In the genomic region with DNA sequence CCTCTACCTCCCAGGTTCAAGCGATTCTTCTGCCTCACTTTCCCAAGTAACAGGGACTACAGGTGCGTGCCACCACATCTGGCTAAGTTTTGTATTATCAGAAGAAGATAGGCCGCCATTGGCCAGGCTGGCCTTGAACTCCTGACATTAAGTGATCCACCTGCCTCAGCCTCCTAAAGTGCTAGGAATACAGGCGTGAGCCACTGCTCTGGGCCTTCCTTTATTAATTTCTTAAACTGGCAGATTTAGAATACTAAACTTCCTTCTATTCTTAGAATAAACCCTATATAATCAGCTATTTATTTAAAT, we compare ENCODE assay signal across 13 cellular contexts.
DNase-seq lines count a peak whose midpoint lies in the region; ATAC-seq and TF ChIP-seq lines count a peak whose summit lies in the region.
"Had no signal": no experiment of that assay in that cellular context is flagged by ENCODE, and none has a peak within 500 bp of the region (broad histone marks: within the 10 kb centered on the region; RNA-seq: fewer than 3 reads in every experiment).

No MANE protein-coding gene starts in this region.

- CTCF ChIA-PET in CD4-positive, alpha-beta T cell (lab: Charles Lee): interaction anchor here (0.7 to 3.1 kb wide), 9 partner anchors 14 to 422 kb away, joined by 3 to 16 read pairs (median 4); a partner anchor contains a TSS

- peak overlapping the region; percentile 93 for H3K27ac Mint-ChIP-seq in CD4-positive, alpha-beta T cell
- peak overlapping the region; percentile 11; the same call in 1 of the 2 replicates for H3K27ac Mint-ChIP-seq in HFFc6
- peak overlapping the region; percentile 81 for H3K27ac Mint-ChIP-seq in activated T-helper 2 cell treated with anti-CD3 and anti-CD28 coated beads, Interferon-gamma antibody, Interleukin-2, Interleukin-4, amounts not matched to agents 10 μg/mL and 5 μg/mL and 100 μg/mL, durations not matched to agents 14 hours and 24 hours and 36 hours
- peak overlapping the region; percentile 64 to 99 (median 94) for H3K27ac Mint-ChIP-seq in naive thymus-derived CD8-positive, alpha-beta T cell

- H3K9me3 ChIP-seq in CD4-positive, alpha-beta T cell (ENCODE audit: control insufficient read depth, low read length): no peaks in the 10 kb centered on the region
- H3K9me3 ChIP-seq: body of pancreas had no signal

- H3K27me3 ChIP-seq in CD4-positive, alpha-beta T cell (ENCODE audit: control insufficient read depth, insufficient read depth, low read length): no peaks in the 10 kb centered on the region
- H3K27me3 ChIP-seq: body of pancreas had no signal

- peaks cover 60% of the 10 kb centered on the region for H3K4me1 Mint-ChIP-seq in CD4-positive, alpha-beta T cell (ENCODE audit: low read depth)
- peaks cover 50% of the 10 kb centered on the region for H3K4me1 Mint-ChIP-seq in HFFc6 (ENCODE audit: low read depth)
- H3K4me1 Mint-ChIP-seq in activated T-helper 2 cell treated with anti-CD3 and anti-CD28 coated beads, Interferon-gamma antibody, Interleukin-2, Interleukin-4, amounts not matched to agents 10 μg/mL and 5 μg/mL and 100 μg/mL, durations not matched to agents 14 hours and 24 hours and 36 hours (ENCODE audit: low read depth): peaks cover 51% of the 10 kb centered on the region
- H3K4me1 Mint-ChIP-seq in naive thymus-derived CD8-positive, alpha-beta T cell: peaks cover 18 to 53% (median 43%) of the 10 kb centered on the region in 4 donors

- peak overlapping the region; percentile 31 for H3K4me3 Mint-ChIP-seq in CD4-positive, alpha-beta T cell
- H3K4me3 Mint-ChIP-seq in HFFc6: peak overlapping the region; percentile 57
- H3K4me3 Mint-ChIP-seq in activated T-helper 2 cell treated with anti-CD3 and anti-CD28 coated beads, Interferon-gamma antibody, Interleukin-2, Interleukin-4, amounts not matched to agents 10 μg/mL and 5 μg/mL and 100 μg/mL, durations not matched to agents 14 hours and 24 hours and 36 hours (ENCODE audit: low read depth): peak overlapping the region; percentile 72
- H3K4me3 Mint-ChIP-seq in naive thymus-derived CD8-positive, alpha-beta T cell: peak overlapping the region; percentile 23 to 94 (median 59)

- H3K36me3 Mint-ChIP-seq in CD4-positive, alpha-beta T cell (ENCODE audit: low read depth): peaks cover 19% of the 10 kb centered on the region
- H3K36me3 Mint-ChIP-seq in HFFc6 (ENCODE audit: low read depth): no peaks in the 10 kb centered on the region
- H3K36me3 Mint-ChIP-seq in activated T-helper 2 cell treated with anti-CD3 and anti-CD28 coated beads, Interferon-gamma antibody, Interleukin-2, Interleukin-4, amounts not matched to agents 10 μg/mL and 5 μg/mL and 100 μg/mL, durations not matched to agents 14 hours and 24 hours and 36 hours (ENCODE audit: low read depth): no peaks in the 10 kb centered on the region
- H3K36me3 Mint-ChIP-seq in naive thymus-derived CD8-positive, alpha-beta T cell: no peaks in the 10 kb centered on the region

- ATAC-seq in CD4-positive, alpha-beta T cell (ENCODE audit: poor library complexity): no peak
- no peak for ATAC-seq in naive thymus-derived CD8-positive, alpha-beta T cell
- ATAC-seq in GM21423 (IDR thresholded peaks at IDR 0.05; ENCODE audit: unreplicated experiment) (no peak), HG02642 (IDR thresholded peaks at IDR 0.05; ENCODE audit: poor library complexity, unreplicated experiment) (no peak)
- ATAC-seq: body of pancreas, HepG2 had no signal

- intact Hi-C loops in CD4-positive, alpha-beta T cell (cut with DNase I, micrococcal nuclease): loop anchor here (2.0 to 10.0 kb wide), 5 partner anchors 25 to 421 kb away; a partner anchor contains a TSS
- intact Hi-C loops in activated T-helper 2 cell treated with anti-CD3 and anti-CD28 coated beads, Interferon-gamma antibody, Interleukin-2, Interleukin-4, amounts not matched to agents 10 μg/mL and 5 μg/mL and 100 μg/mL, durations not matched to agents 14 hours and 24 hours and 36 hours (cut with micrococcal nuclease): loop anchor here (2.0 to 10.0 kb wide), 3 partner anchors 43 to 364 kb away; a partner anchor contains a TSS

- no peak for DNase-seq in CD4-positive, alpha-beta T cell
- no peak for DNase-seq in HFFc6
- no peak for DNase-seq in activated T-helper 2 cell treated with anti-CD3 and anti-CD28 coated beads, Interferon-gamma antibody, Interleukin-2, Interleukin-4, amounts not matched to agents 10 μg/mL and 5 μg/mL and 100 μg/mL, durations not matched to agents 14 hours and 24 hours and 36 hours (ENCODE audit: low spot score)
- no peak for DNase-seq in naive thymus-derived CD8-positive, alpha-beta T cell
- no peak for DNase-seq in 8988T
- no peak for DNase-seq in stimulated activated CD4-positive, alpha-beta T cell treated with anti-CD3 and anti-CD28 coated beads, Interleukin-2, amount 100 ng/mL, for 48 hours
- DNase-seq: activated CD4-positive, alpha-beta T cell treated with anti-CD3 and anti-CD28 coated beads for 48 hours; SHP77 treated with DMSO at 0.1 percent for 48 hours; stimulated activated naive CD4-positive, alpha-beta T cell treated with Interleukin-2 at 50 U/mL for 16 hours had no signal

- POLR2A ChIA-PET in CD4-positive, alpha-beta T cell (lab: Charles Lee): interaction anchor here (0.9 to 12.5 kb wide), 26 partner anchors 10 to 1719 kb away, joined by 3 to 821 read pairs (median 20); a partner anchor contains a TSS
- POLR2A ChIA-PET in naive thymus-derived CD8-positive, alpha-beta T cell (lab: Charles Lee): interaction anchor here (0.6 to 12.3 kb wide), 22 partner anchors 9 to 1664 kb away, joined by 3 to 455 read pairs (median 8); a partner anchor contains a TSS

- no peak for TF ChIP-seq CTCF in CD4-positive, alpha-beta T cell (IDR thresholded peaks at IDR 0.05)
- TF ChIP-seq CTCF in HFFc6 (IDR thresholded peaks at IDR 0.05): no peak

- H3K27me3 Mint-ChIP-seq in CD4-positive, alpha-beta T cell: no peaks in the 10 kb centered on the region
- H3K27me3 Mint-ChIP-seq in HFFc6 (ENCODE audit: insufficient read depth): peaks cover 2% of the 10 kb centered on the region
- no peaks in the 10 kb centered on the region for H3K27me3 Mint-ChIP-seq in activated T-helper 2 cell treated with anti-CD3 and anti-CD28 coated beads, Interferon-gamma antibody, Interleukin-2, Interleukin-4, amounts not matched to agents 10 μg/mL and 5 μg/mL and 100 μg/mL, durations not matched to agents 14 hours and 24 hours and 36 hours (ENCODE audit: low read depth)
- no peaks in the 10 kb centered on the region for H3K27me3 Mint-ChIP-seq in naive thymus-derived CD8-positive, alpha-beta T cell

- H3K27ac ChIP-seq in CD4-positive, alpha-beta T cell (ENCODE audit: low read depth, low read length): no peak overlapping the region

- no peaks in the 10 kb centered on the region for H3K9me3 Mint-ChIP-seq in CD4-positive, alpha-beta T cell
- H3K9me3 Mint-ChIP-seq in HFFc6: no peaks in the 10 kb centered on the region
- no peaks in the 10 kb centered on the region for H3K9me3 Mint-ChIP-seq in activated T-helper 2 cell treated with anti-CD3 and anti-CD28 coated beads, Interferon-gamma antibody, Interleukin-2, Interleukin-4, amounts not matched to agents 10 μg/mL and 5 μg/mL and 100 μg/mL, durations not matched to agents 14 hours and 24 hours and 36 hours
- no peaks in the 10 kb centered on the region for H3K9me3 Mint-ChIP-seq in naive thymus-derived CD8-positive, alpha-beta T cell

Comparison
In these comparisons a context has a peak if more than half of its experiments do, and no peak if none do; other contexts are left out.
1. H3K27ac Mint-ChIP-seq: peak in every context shown above with its lines; median percentile 94 in naive thymus-derived CD8-positive, alpha-beta T cell; 93 in CD4-positive, alpha-beta T cell; 81 in activated T-helper 2 cell treated with anti-CD3 and anti-CD28 coated beads, Interferon-gamma antibody, Interleukin-2, Interleukin-4, amounts not matched to agents 10 μg/mL and 5 μg/mL and 100 μg/mL, durations not matched to agents 14 hours and 24 hours and 36 hours; 11 in HFFc6.